ENCODE assay signal across 26 cellular contexts in genomic region chr9:72813544-72813943, GRCh38.
"Had no signal": no experiment of that assay in that cellular context is flagged by ENCODE, and none has a peak within 500 bp of the region (broad histone marks: within the 10 kb centered on the region; RNA-seq: fewer than 3 reads in every experiment).

No MANE protein-coding gene starts in this region.

- H3K27ac ChIP-seq: heart right ventricle, left lung, lower lobe of right lung, neural progenitor cell, neutrophil, right atrium auricular region, skin epidermis, spleen, suprapubic skin, uterus had no signal

- H3K4me3 ChIP-seq: heart right ventricle, left lung, lower lobe of right lung, neural progenitor cell, right atrium auricular region, skin epidermis, spleen, suprapubic skin, tibial nerve, uterus had no signal

- H3K36me3 Mint-ChIP-seq: naive thymus-derived CD8-positive, alpha-beta T cell; neural progenitor cell; stimulated activated effector memory CD8-positive, alpha-beta T cell treated with anti-CD3 and anti-CD28 coated beads, Interleukin-12 subunit alpha, Interleukin-12 subunit beta, amount 100 ng/mL, for 72 hours; type B pancreatic cell had no signal

- H3K27ac Mint-ChIP-seq: naive thymus-derived CD8-positive, alpha-beta T cell; progenitor cell of endocrine pancreas; stimulated activated effector memory CD8-positive, alpha-beta T cell treated with anti-CD3 and anti-CD28 coated beads, Interleukin-12 subunit alpha, Interleukin-12 subunit beta, amount 100 ng/mL, for 72 hours; stimulated activated naive CD8-positive, alpha-beta T cell treated with anti-CD3 and anti-CD28 coated beads, Interleukin-15, Interleukin-2, amounts not matched to agents 100 ng/mL and 50 ng/mL, for 24 hours; type B pancreatic cell had no signal

- H3K4me2 ChIP-seq: neural progenitor cell had no signal

- ATAC-seq: left lung; lower lobe of right lung; naive thymus-derived CD8-positive, alpha-beta T cell; stimulated activated effector memory CD8-positive, alpha-beta T cell treated with anti-CD3 and anti-CD28 coated beads, Interleukin-12 subunit alpha, Interleukin-12 subunit beta, amount 100 ng/mL, for 72 hours had no signal

- H2AFZ ChIP-seq: neural progenitor cell had no signal

- H3K9me3 ChIP-seq: heart right ventricle, left lung, lower lobe of right lung, neutrophil, right atrium auricular region, spleen, suprapubic skin, tibial nerve, uterus had no signal

- H3K4me3 Mint-ChIP-seq: naive thymus-derived CD8-positive, alpha-beta T cell; nephron; neural progenitor cell; stimulated activated effector memory CD8-positive, alpha-beta T cell treated with anti-CD3 and anti-CD28 coated beads, Interleukin-12 subunit alpha, Interleukin-12 subunit beta, amount 100 ng/mL, for 72 hours; stimulated activated naive CD8-positive, alpha-beta T cell treated with anti-CD3 and anti-CD28 coated beads, Interleukin-15, Interleukin-2, amounts not matched to agents 100 ng/mL and 50 ng/mL, for 24 hours; type B pancreatic cell had no signal

- FAIRE-seq: keratinocyte had no signal

- H3K9me3 Mint-ChIP-seq: naive thymus-derived CD8-positive, alpha-beta T cell; nephron; stimulated activated effector memory CD8-positive, alpha-beta T cell treated with anti-CD3 and anti-CD28 coated beads, Interleukin-12 subunit alpha, Interleukin-12 subunit beta, amount 100 ng/mL, for 72 hours; stimulated activated naive CD8-positive, alpha-beta T cell treated with anti-CD3 and anti-CD28 coated beads, Interleukin-15, Interleukin-2, amounts not matched to agents 100 ng/mL and 50 ng/mL, for 24 hours; type B pancreatic cell had no signal

- H3K36me3 ChIP-seq: heart right ventricle, left lung, lower lobe of right lung, neural progenitor cell, neutrophil, right atrium auricular region, spleen, suprapubic skin, tibial nerve, uterus had no signal

- DNase-seq: heart right ventricle; hippocampal formation; kidney glomerular epithelial cell; left cardiac atrium; left lung; lower lobe of right lung; mammary epithelial cell; mesenchymal stem cell; naive thymus-derived CD8-positive, alpha-beta T cell; occipital lobe; spleen; stimulated activated CD4-positive, alpha-beta T cell treated with anti-CD3 and anti-CD28 coated beads, Interleukin-4, amount 100 ng/mL, for 24 hours; stimulated activated naive CD4-positive, alpha-beta T cell; uterus had no signal

- H3K9ac ChIP-seq: neural progenitor cell had no signal

- H3K4me1 ChIP-seq: heart right ventricle, left lung, lower lobe of right lung, neural progenitor cell, right atrium auricular region, spleen, uterus had no signal

- H3K4me1 Mint-ChIP-seq: naive thymus-derived CD8-positive, alpha-beta T cell; stimulated activated effector memory CD8-positive, alpha-beta T cell treated with anti-CD3 and anti-CD28 coated beads, Interleukin-12 subunit alpha, Interleukin-12 subunit beta, amount 100 ng/mL, for 72 hours had no signal

- H3K27me3 ChIP-seq: heart right ventricle, left lung, neural progenitor cell, right atrium auricular region, suprapubic skin, tibial nerve, uterus had no signal

- H3K27me3 Mint-ChIP-seq: progenitor cell of endocrine pancreas, type B pancreatic cell had no signal
